ENCODE assay signal across 1 cellular context in genomic region chr3:87793322-87793877, GRCh38.
TF ChIP-seq lines count a peak whose summit lies in the region.

No MANE protein-coding gene starts in this region.

TF ChIP-seq in HepG2, 621 proteins besides CTCF, POLR2A, EP300 and RAD21 (continued from another document):
- TF ChIP-seq NONO (IDR thresholded peaks at IDR 0.05) (no peak), NONO (CRISPR knock-in tag; conservative IDR thresholded peaks at IDR 0.05) (no peak), ZNF772 (CRISPR knock-in tag; IDR thresholded peaks at IDR 0.05) (no peak), ZNF879 (CRISPR knock-in tag; IDR thresholded peaks at IDR 0.05) (no peak), HNRNPLL (IDR thresholded peaks at IDR 0.05; ENCODE audit: low read depth, low read length, poor library complexity, severe bottlenecking) (no peak), ZHX1 (CRISPR knock-in tag; IDR thresholded peaks at IDR 0.05; ENCODE audit: low read depth) (no peak), ERF (CRISPR knock-in tag; IDR thresholded peaks at IDR 0.05) (no peak), MNT (IDR thresholded peaks at IDR 0.05) (no peak)
- TF ChIP-seq, protein P1, sequence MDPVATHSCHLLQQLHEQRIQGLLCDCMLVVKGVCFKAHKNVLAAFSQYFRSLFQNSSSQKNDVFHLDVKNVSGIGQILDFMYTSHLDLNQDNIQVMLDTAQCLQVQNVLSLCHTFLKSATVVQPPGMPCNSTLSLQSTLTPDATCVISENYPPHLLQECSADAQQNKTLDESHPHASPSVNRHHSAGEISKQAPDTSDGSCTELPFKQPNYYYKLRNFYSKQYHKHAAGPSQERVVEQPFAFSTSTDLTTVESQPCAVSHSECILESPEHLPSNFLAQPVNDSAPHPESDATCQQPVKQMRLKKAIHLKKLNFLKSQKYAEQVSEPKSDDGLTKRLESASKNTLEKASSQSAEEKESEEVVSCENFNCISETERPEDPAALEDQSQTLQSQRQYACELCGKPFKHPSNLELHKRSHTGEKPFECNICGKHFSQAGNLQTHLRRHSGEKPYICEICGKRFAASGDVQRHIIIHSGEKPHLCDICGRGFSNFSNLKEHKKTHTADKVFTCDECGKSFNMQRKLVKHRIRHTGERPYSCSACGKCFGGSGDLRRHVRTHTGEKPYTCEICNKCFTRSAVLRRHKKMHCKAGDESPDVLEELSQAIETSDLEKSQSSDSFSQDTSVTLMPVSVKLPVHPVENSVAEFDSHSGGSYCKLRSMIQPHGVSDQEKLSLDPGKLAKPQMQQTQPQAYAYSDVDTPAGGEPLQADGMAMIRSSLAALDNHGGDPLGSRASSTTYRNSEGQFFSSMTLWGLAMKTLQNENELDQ (CRISPR knock-in tag; IDR thresholded peaks at IDR 0.05; ENCODE audit: borderline replicate concordance): no peak
